Comparison of ENCODE assay signal across 23 cellular contexts in genomic region chr7:23672033-23672432, GRCh38. TPM values are rescaled to one million over a fixed set of nuclear protein-coding genes. Genes with fewer than 3 reads are reported as not detected.
DNase-seq lines count a peak whose midpoint lies in the region; ATAC-seq, FAIRE-seq and TF ChIP-seq lines count a peak whose summit lies in the region.
"Had no signal": no experiment of that assay in that cellular context is flagged by ENCODE, and none has a peak within 500 bp of the region (broad histone marks: within the 10 kb centered on the region; RNA-seq: fewer than 3 reads in every experiment).

No MANE protein-coding gene starts in this region.

- intact Hi-C loops in K562 (cut with micrococcal nuclease), result no loop called here

- no peaks in the 10 kb centered on the region for H3K79me2 ChIP-seq in K562 (ENCODE audit: control insufficient read depth, insufficient read depth, low read length)

- DNase-seq in ELR (ENCODE audit: low read depth) (peak; percentile 14), M059J (ENCODE audit: low read depth) (peak; percentile 25), K562 (ENCODE audit: extremely low read depth in 1 of 4, low spot score in 3 of 4) (no peak), mesenchymal stem cell (peak; percentile 22), MV-4-11 (lab: John Stamatoyannopoulos, UW) (no peak), T1000 (lab: John Stamatoyannopoulos, UW) (no peak)
- DNase-seq in activated CD4-positive, alpha-beta T cell treated with anti-CD3 and anti-CD28 coated beads, Interleukin-2, amount 50 U/mL, for 48 hours, result no peak
- DNase-seq: C1 segment of cervical spinal cord; Calu3; CD4-positive, alpha-beta memory T cell; COR-L47; DMS53; DND-41; GF-D8; GM23248; H7; HCEC 1CT had no signal

- H4K20me1 ChIP-seq in K562 (replicated peaks; ENCODE audit: control insufficient read depth, insufficient read depth, low read length), result no peaks in the 10 kb centered on the region

- no peak overlapping the region for H4K91ac ChIP-seq in mesenchymal stem cell (ENCODE audit: low read length)

- H3K9me1 ChIP-seq in K562 (ENCODE audit: control insufficient read depth, insufficient read depth, low read length), result no peaks in the 10 kb centered on the region

- TF ChIP-seq CTCF in K562 (IDR thresholded peaks at IDR 0.05 in 2 of 3, conservative IDR thresholded peaks at IDR 0.05 in 1 of 3; ENCODE audit: insufficient read depth in 2 of 3, low read depth in 1 of 3, low read length in 3 of 3), result no peak

- WGBS in K562 (ENCODE audit: insufficient coverage, low coverage, missing lambda C conversion rate), result 0% methylated on average over 3 of the region's 3 CpGs
- 80% methylated on average over 2 of the region's 3 CpGs for WGBS in mesenchymal stem cell

- no peak for TF ChIP-seq EP300 in K562 (IDR thresholded peaks at IDR 0.05; ENCODE audit: low read length)

- H3K23ac ChIP-seq in mesenchymal stem cell (ENCODE audit: low read length in 2 of 2), result no peak overlapping the region

- no peak overlapping the region for H3K9ac ChIP-seq in K562 (ENCODE audit: insufficient read depth in 1 of 2, low read depth in 2 of 2, low read length in 2 of 2)
- H3K9ac ChIP-seq in mesenchymal stem cell (ENCODE audit: low read length), result no peak overlapping the region
- H3K9ac ChIP-seq: GM23248 had no signal

- H3K36me3 ChIP-seq in K562 (ENCODE audit: control insufficient read depth, insufficient read depth, low read length) (no peaks in the 10 kb centered on the region), mesenchymal stem cell (ENCODE audit: control insufficient read depth in 1 of 2, insufficient read depth in 2 of 2, low read depth in 1 of 2, low read length in 2 of 2) (no peaks in the 10 kb centered on the region)

- no peak overlapping the region for H2BK15ac ChIP-seq in mesenchymal stem cell (ENCODE audit: low read depth, poor library complexity, severe bottlenecking)

- H2BK120ac ChIP-seq in mesenchymal stem cell (ENCODE audit: low read depth, low read length), result no peak overlapping the region

- no peak overlapping the region for H4K8ac ChIP-seq in mesenchymal stem cell (ENCODE audit: low read length)

- no TSS peak for BruUV-seq in K562 (replicated peaks; lab: Mats Ljungman, UMichigan)

- CTCF ChIA-PET in K562 (lab: Yijun Ruan, JAX; ENCODE audit: low intra/inter-chr PET ratio), result no interaction called here

- no peaks in the 10 kb centered on the region for H3K79me1 ChIP-seq in mesenchymal stem cell (replicated peaks; ENCODE audit: low read length, poor library complexity, severe bottlenecking)

- no peak overlapping the region for H2BK12ac ChIP-seq in mesenchymal stem cell (ENCODE audit: low read length in 2 of 2)

- TF ChIP-seq POLR2A in K562 (conservative IDR thresholded peaks at IDR 0.05), result no peak

- no peak overlapping the region for H3K27ac ChIP-seq in K562 (ENCODE audit: extremely low read depth, low read depth, low read length)
- no peak overlapping the region for H3K27ac ChIP-seq in mesenchymal stem cell (ENCODE audit: low read length, poor library complexity, severe bottlenecking)
- H3K27ac ChIP-seq: GM23248 had no signal

- H3K27me3 ChIP-seq in K562 (ENCODE audit: control insufficient read depth in 2 of 2, insufficient read depth in 2 of 2, low read length in 2 of 2) (no peaks in the 10 kb centered on the region; a peak in 1 of 5 replicates), mesenchymal stem cell (ENCODE audit: control insufficient read depth in 1 of 2, insufficient read depth in 1 of 2, low read length in 2 of 2) (no peaks in the 10 kb centered on the region)

- FAIRE-seq in K562 (lab: Jason Lieb, UNC), result peak; percentile 19
- FAIRE-seq: GM12891, GM18507, GM19239, H1 had no signal

- no peak for ATAC-seq in K562
- no peak for ATAC-seq in GM18511 (IDR thresholded peaks at IDR 0.05; ENCODE audit: unreplicated experiment)

- H2AFZ ChIP-seq in K562 (ENCODE audit: low read depth, low read length), result no peak overlapping the region
- H2AFZ ChIP-seq in mesenchymal stem cell (ENCODE audit: low read depth, low read length), result no peak overlapping the region
- H2AFZ ChIP-seq: GM23248 had no signal

- H3K18ac ChIP-seq in mesenchymal stem cell (ENCODE audit: low read depth in 1 of 2, low read length in 2 of 2), result no peak overlapping the region

- H3K14ac ChIP-seq in mesenchymal stem cell (ENCODE audit: low read length in 2 of 2), result no peak overlapping the region

- H3K4ac ChIP-seq in mesenchymal stem cell (ENCODE audit: low read depth in 1 of 2, low read length in 2 of 2), result no peak overlapping the region

- H3K4me3 ChIP-seq in K562, result no peak overlapping the region
- H3K4me3 ChIP-seq in mesenchymal stem cell (ENCODE audit: insufficient read depth in 1 of 2, low read depth in 1 of 2, low read length in 2 of 2), result no peak overlapping the region
- H3K4me3 ChIP-seq: GM23248 had no signal

- in situ Hi-C loops in K562 (cut with MboI), result no loop called here

- TF ChIP-seq RAD21 in K562 (CRISPR knock-in tag; conservative IDR thresholded peaks at IDR 0.05 in 1 of 2, IDR thresholded peaks at IDR 0.05 in 1 of 2), result no peak

- no peak overlapping the region for H2BK5ac ChIP-seq in mesenchymal stem cell (ENCODE audit: low read depth, low read length, poor library complexity, severe bottlenecking)

- POLR2A ChIA-PET in K562 (lab: Yijun Ruan, JAX), result no interaction called here

- H3K4me1 ChIP-seq in K562 (replicated peaks in 1 of 2; ENCODE audit: control insufficient read depth in 2 of 2, insufficient read depth in 2 of 2, low read length in 2 of 2), result no peaks in the 10 kb centered on the region
- no peaks in the 10 kb centered on the region for H3K4me1 ChIP-seq in mesenchymal stem cell (ENCODE audit: control insufficient read depth, insufficient read depth, low read depth, low read length)

- H3K4me2 ChIP-seq in K562 (ENCODE audit: insufficient read depth, low read length) (no peak overlapping the region), mesenchymal stem cell (ENCODE audit: low read length, poor library complexity, severe bottlenecking) (no peak overlapping the region)

- H3K9me3 ChIP-seq in K562 (replicated peaks; ENCODE audit: control insufficient read depth, insufficient read depth, low read depth, low read length) (no peaks in the 10 kb centered on the region), mesenchymal stem cell (ENCODE audit: control insufficient read depth, low read length) (no peaks in the 10 kb centered on the region)

- H2AK5ac ChIP-seq in mesenchymal stem cell (ENCODE audit: low read length, severe bottlenecking), result no peak overlapping the region

TF ChIP-seq in K562, 482 proteins besides CTCF, POLR2A, EP300 and RAD21 (continues in another document):
- TF ChIP-seq FOSL1 (tag; conservative IDR thresholded peaks at IDR 0.05), result peak; percentile 55
- TF ChIP-seq TEAD1 (CRISPR knock-in tag; IDR thresholded peaks at IDR 0.05), result no peak
- TF ChIP-seq JUND (IDR thresholded peaks at IDR 0.05; ENCODE audit: borderline replicate concordance, low read depth, low read length), result peak; percentile 73; the same call in 1 of the 2 replicates
- peak; percentile 66; the same call in 2 of the 3 replicates for TF ChIP-seq JUND (tag; IDR thresholded peaks at IDR 0.05; ENCODE audit: borderline replicate concordance, low read depth, low read length)

RNA-seq across cellular contexts. Expression of gene FAM221A, which starts 8.0 kb away (rescaled TPM):
- 5.3 and 7.0 TPM in 2 replicates for total RNA-seq in M059J (2014; rRNA removed; shearing (Covaris generic))
- not detected in 2 replicates for total RNA-seq in K562 (2011; cell fraction: chromatin; rRNA removed; ENCODE audit: low replicate concordance)
- total RNA-seq in K562 (2011; cell fraction: nucleolus; rRNA removed), result not detected in 2 replicates
- not detected in 2 replicates for total RNA-seq in K562 (2011; cell fraction: nucleoplasm; rRNA removed)
- total RNA-seq in K562 (2014; rRNA removed) (0.29 TPM in 1 of 2 replicates, not detected in the other), K562 (2014; rRNA removed; fragmentation: Illumina TruSeq; extraction: Trizol) (not detected in 2 replicates), K562 (2015; rRNA removed; fragmentation: Illumina TruSeq; extraction: Trizol) (not detected in 2 replicates), K562 (2021) (not detected in 2 replicates)
- polyA plus RNA-seq in K562 (2011; rRNA removed) (not detected in 2 replicates), K562 (2014; fragmentation: Illumina TruSeq; extraction: Trizol) (not detected in 2 replicates), K562 (2014; fragmentation: Nextera tagmentation; extraction: Ambion mirVana) (not detected), K562 (2014; rRNA removed) (not detected in 2 replicates)
- polyA plus RNA-seq in K562 (2011; cell fraction: cytosol; rRNA removed), result 0.35 TPM in 1 of 2 replicates, not detected in the other
- 0.03 and 0.13 TPM in 2 replicates for polyA plus RNA-seq in K562 (2011; cell fraction: nucleus; rRNA removed)
- not detected in 2 replicates for polyA plus RNA-seq in K562 (2012)
- not detected in 2 replicates for polyA minus RNA-seq in K562 (2011; rRNA and poly(A)+ RNA removed)
- polyA minus RNA-seq in K562 (2011; cell fraction: cytosol; rRNA and poly(A)+ RNA removed), result not detected in 2 replicates
- polyA minus RNA-seq in K562 (2011; cell fraction: nucleus; rRNA and poly(A)+ RNA removed), result not detected in 2 replicates
- polyA plus RNA-seq in mesenchymal stem cell (2013, experiment 1 of 2), result 1.0 TPM
- 1.4 TPM for polyA plus RNA-seq in mesenchymal stem cell (2013, experiment 2 of 2)

RNA-seq across cellular contexts. Expression of gene STK31, which starts 38.0 kb away (rescaled TPM):
- total RNA-seq in M059J (2014; rRNA removed; shearing (Covaris generic)), result not detected in 2 replicates
- total RNA-seq in K562 (2011; cell fraction: chromatin; rRNA removed; ENCODE audit: low replicate concordance), result 0.30 and 0.63 TPM in 2 replicates
- 0.26 and 0.33 TPM in 2 replicates for total RNA-seq in K562 (2011; cell fraction: nucleolus; rRNA removed)
- 0.15 and 0.37 TPM in 2 replicates for total RNA-seq in K562 (2011; cell fraction: nucleoplasm; rRNA removed)
- total RNA-seq in K562 (2014; rRNA removed) (0.61 and 1.2 TPM in 2 replicates), K562 (2014; rRNA removed; fragmentation: Illumina TruSeq; extraction: Trizol) (0.25 and 0.77 TPM in 2 replicates), K562 (2015; rRNA removed; fragmentation: Illumina TruSeq; extraction: Trizol) (0.18 and 0.49 TPM in 2 replicates), K562 (2021) (0.09 and 0.20 TPM in 2 replicates)
- polyA plus RNA-seq in K562 (2011; rRNA removed) (0.26 and 0.46 TPM in 2 replicates), K562 (2014; fragmentation: Illumina TruSeq; extraction: Trizol) (0.30 and 0.64 TPM in 2 replicates), K562 (2014; fragmentation: Nextera tagmentation; extraction: Ambion mirVana) (under 1 TPM; 0.10 to 0.56 TPM), K562 (2014; rRNA removed) (0.20 and 0.91 TPM in 2 replicates)
- 0.03 and 0.19 TPM in 2 replicates for polyA plus RNA-seq in K562 (2011; cell fraction: cytosol; rRNA removed)
- polyA plus RNA-seq in K562 (2011; cell fraction: nucleus; rRNA removed), result 0.26 and 0.70 TPM in 2 replicates
- 0.35 and 0.48 TPM in 2 replicates for polyA plus RNA-seq in K562 (2012)
- polyA minus RNA-seq in K562 (2011; rRNA and poly(A)+ RNA removed), result 0.21 and 0.39 TPM in 2 replicates
- polyA minus RNA-seq in K562 (2011; cell fraction: cytosol; rRNA and poly(A)+ RNA removed), result not detected in 2 replicates
- 0.33 and 0.94 TPM in 2 replicates for polyA minus RNA-seq in K562 (2011; cell fraction: nucleus; rRNA and poly(A)+ RNA removed)
- not detected for polyA plus RNA-seq in mesenchymal stem cell (2013, experiment 1 of 2)
- 0.03 TPM for polyA plus RNA-seq in mesenchymal stem cell (2013, experiment 2 of 2)
- total RNA-seq: GM23248 had no signal
- polyA plus RNA-seq: BJ; CD4-positive, alpha-beta memory T cell; GM23248 had no signal

Comparison
In these comparisons a context has a peak if more than half of its experiments do, and no peak if none do; other contexts are left out.
1. DNase-seq: peak in ELR (single experiment), M059J (single experiment) and mesenchymal stem cell (single experiment); none in K562 (0 of 4), MV-4-11 (single experiment), T1000 (single experiment) and activated CD4-positive, alpha-beta T cell treated with anti-CD3 and anti-CD28 coated beads, Interleukin-2, amount 50 U/mL, for 48 hours (0 of 2).